Comparison of ENCODE assay signal across 27 cellular contexts in genomic region chr16:12891836-12892235, GRCh38. TPM values are rescaled to one million over a fixed set of nuclear protein-coding genes. Genes with fewer than 3 reads are reported as not detected.
"Had no signal": no experiment of that assay in that cellular context is flagged by ENCODE, and none has a peak within 500 bp of the region (broad histone marks: within the 10 kb centered on the region; RNA-seq: fewer than 3 reads in every experiment).

No MANE protein-coding gene starts in this region.

- H3K27ac ChIP-seq: left lung, lower lobe of right lung, parathyroid adenoma, psoas muscle, right atrium auricular region, right lobe of liver, tibial nerve, uterus had no signal

- H3K36me3 ChIP-seq: left lung, lower lobe of right lung, right atrium auricular region, right lobe of liver, tibial nerve, uterus had no signal

- H3K4me1 ChIP-seq: left lung, lower lobe of right lung, parathyroid adenoma, psoas muscle, right atrium auricular region, right lobe of liver, tibial nerve, uterus had no signal

- H3K4me3 ChIP-seq: left lung, lower lobe of right lung, psoas muscle, right atrium auricular region, right lobe of liver, smooth muscle cell, tibial nerve, uterus had no signal

- ATAC-seq: left colon; left lung; lower lobe of right lung; naive thymus-derived CD8-positive, alpha-beta T cell; psoas muscle; right lobe of liver; stimulated activated memory B cell treated with anti-CD40 and anti-IgM and Interleukin-4, amounts not matched to agents 10 μg/mL and 1 μg/mL and 100 μg/mL, for 72 hours had no signal

- H3K36me3 Mint-ChIP-seq: stimulated activated memory B cell treated with anti-CD40 and anti-IgM and Interleukin-4, amounts not matched to agents 10 μg/mL and 1 μg/mL and 100 μg/mL, for 72 hours; type B pancreatic cell had no signal

- H3K4me1 Mint-ChIP-seq: naive thymus-derived CD8-positive, alpha-beta T cell; nephron; neural crest cell; stimulated activated memory B cell treated with anti-CD40 and anti-IgM and Interleukin-4, amounts not matched to agents 10 μg/mL and 1 μg/mL and 100 μg/mL, for 72 hours had no signal

- DNase-seq: hippocampal formation; kidney glomerular epithelial cell; left colon; left lung; lower lobe of right lung; mammary epithelial cell; mesenchymal stem cell; naive thymus-derived CD8-positive, alpha-beta T cell; nucleus accumbens; psoas muscle; right lobe of liver; stimulated activated CD4-positive, alpha-beta T cell treated with anti-CD3 and anti-CD28 coated beads, Interleukin-1b, Interleukin-23, amount 100 ng/mL, for 48 hours; stimulated activated CD4-positive, alpha-beta T cell treated with anti-CD3 and anti-CD28 coated beads, Interleukin-2, amount 100 ng/mL, for 48 hours; stimulated activated CD4-positive, alpha-beta T cell treated with anti-CD3 and anti-CD28 coated beads, Interleukin-4, amount 100 ng/mL, for 4 hours; stimulated activated CD8-positive, alpha-beta memory T cell treated with anti-CD3 and anti-CD28 coated beads, Interleukin-4, amount 100 ng/mL, for 48 hours; substantia nigra; uterus had no signal

- H3K9me3 Mint-ChIP-seq: nephron; neural crest cell; stimulated activated memory B cell treated with anti-CD40 and anti-IgM and Interleukin-4, amounts not matched to agents 10 μg/mL and 1 μg/mL and 100 μg/mL, for 72 hours; stimulated activated naive CD8-positive, alpha-beta T cell treated with anti-CD3 and anti-CD28 coated beads, Interleukin-15, Interleukin-2, amounts not matched to agents 100 ng/mL and 50 ng/mL, for 24 hours; type B pancreatic cell had no signal

- H3K27ac Mint-ChIP-seq: nephron; stimulated activated memory B cell treated with anti-CD40 and anti-IgM and Interleukin-4, amounts not matched to agents 10 μg/mL and 1 μg/mL and 100 μg/mL, for 72 hours; stimulated activated naive CD8-positive, alpha-beta T cell treated with anti-CD3 and anti-CD28 coated beads, Interleukin-15, Interleukin-2, amounts not matched to agents 100 ng/mL and 50 ng/mL, for 24 hours; type B pancreatic cell had no signal

- H3K4me3 Mint-ChIP-seq: naive thymus-derived CD8-positive, alpha-beta T cell; nephron; neural crest cell; stimulated activated memory B cell treated with anti-CD40 and anti-IgM and Interleukin-4, amounts not matched to agents 10 μg/mL and 1 μg/mL and 100 μg/mL, for 72 hours; stimulated activated naive CD8-positive, alpha-beta T cell treated with anti-CD3 and anti-CD28 coated beads, Interleukin-15, Interleukin-2, amounts not matched to agents 100 ng/mL and 50 ng/mL, for 24 hours; type B pancreatic cell had no signal

- H2AFZ ChIP-seq: parathyroid adenoma had no signal

- H3K4me2 ChIP-seq: smooth muscle cell had no signal

- H3K27me3 ChIP-seq: right atrium auricular region, right lobe of liver, tibial nerve, uterus had no signal

- H3K79me2 ChIP-seq: parathyroid adenoma had no signal

RNA-seq across cellular contexts. Expression of gene SHISA9, which starts 9.6 kb away (rescaled TPM):
- total RNA-seq: lower lobe of right lung; naive thymus-derived CD8-positive, alpha-beta T cell; skeletal muscle tissue had no signal
- polyA plus RNA-seq: naive thymus-derived CD8-positive, alpha-beta T cell; smooth muscle cell had no signal
